ENCODE assay signal across 1 cellular context in the genomic region with DNA sequence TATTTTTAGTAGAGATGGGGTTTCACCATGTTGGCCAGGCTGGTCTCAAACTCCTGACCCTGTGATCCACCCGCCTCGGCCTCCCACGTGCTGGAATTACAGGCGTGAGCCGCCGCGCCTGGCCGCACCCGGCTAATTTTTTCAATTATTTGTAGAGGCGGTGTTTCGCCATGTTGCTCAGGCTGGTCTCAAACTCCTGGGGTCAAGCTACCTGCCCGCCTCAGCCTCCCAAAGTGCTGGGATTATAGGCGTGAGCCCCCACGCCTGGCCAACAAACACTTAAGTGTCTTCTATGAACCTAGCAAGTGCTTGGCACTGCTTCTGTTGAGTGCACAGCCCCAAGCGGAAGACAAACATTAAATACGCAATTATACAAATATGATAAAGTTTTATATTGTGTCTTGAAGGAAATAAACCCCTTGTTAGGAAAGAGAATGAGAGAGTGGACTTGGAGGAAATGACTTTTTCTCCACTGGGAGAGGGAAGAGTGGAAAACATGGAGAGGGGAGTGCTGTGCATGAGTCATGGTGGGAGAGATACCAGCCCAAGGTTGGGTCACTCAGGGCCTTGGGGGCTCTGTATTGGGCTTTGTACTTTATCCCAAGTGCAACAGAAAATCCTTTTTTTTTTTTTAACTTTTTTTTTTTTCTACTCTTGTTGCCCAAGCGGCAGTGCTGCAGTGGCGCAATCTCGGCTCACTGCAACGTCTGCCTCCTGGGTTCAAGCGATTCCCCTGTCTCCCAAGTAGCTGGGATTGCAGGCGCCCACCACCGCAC.
TF ChIP-seq lines count a peak whose summit lies in the region.

No MANE protein-coding gene starts in this region.

TF ChIP-seq in HepG2, 621 proteins besides CTCF, POLR2A, EP300 and RAD21 (continued from another document and continues in another):
- TF ChIP-seq ZBTB44 (CRISPR knock-in tag; IDR thresholded peaks at IDR 0.05) = no peak
- TF ChIP-seq HNRNPL (IDR thresholded peaks at IDR 0.05; ENCODE audit: low read depth, low read length) = no peak
- no peak for TF ChIP-seq ZNF569 (CRISPR knock-in tag; IDR thresholded peaks at IDR 0.05; ENCODE audit: borderline replicate concordance)
- peak; percentile 58; the same call in 1 of the 2 replicates for TF ChIP-seq THRA (CRISPR knock-in tag; IDR thresholded peaks at IDR 0.05; ENCODE audit: borderline replicate concordance)
- TF ChIP-seq ZNF501 (CRISPR knock-in tag; IDR thresholded peaks at IDR 0.05) = peak; percentile 8; the same call in 1 of the 2 replicates
- TF ChIP-seq ZNF564 (CRISPR knock-in tag; IDR thresholded peaks at IDR 0.05) = 0 out of 2 replicates have a peak, but pooled peaks have one; percentile 30
- no peak for TF ChIP-seq PRDM4 (CRISPR knock-in tag; IDR thresholded peaks at IDR 0.05; ENCODE audit: borderline replicate concordance)
- TF ChIP-seq, protein P1, sequence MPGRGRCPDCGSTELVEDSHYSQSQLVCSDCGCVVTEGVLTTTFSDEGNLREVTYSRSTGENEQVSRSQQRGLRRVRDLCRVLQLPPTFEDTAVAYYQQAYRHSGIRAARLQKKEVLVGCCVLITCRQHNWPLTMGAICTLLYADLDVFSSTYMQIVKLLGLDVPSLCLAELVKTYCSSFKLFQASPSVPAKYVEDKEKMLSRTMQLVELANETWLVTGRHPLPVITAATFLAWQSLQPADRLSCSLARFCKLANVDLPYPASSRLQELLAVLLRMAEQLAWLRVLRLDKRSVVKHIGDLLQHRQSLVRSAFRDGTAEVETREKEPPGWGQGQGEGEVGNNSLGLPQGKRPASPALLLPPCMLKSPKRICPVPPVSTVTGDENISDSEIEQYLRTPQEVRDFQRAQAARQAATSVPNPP (CRISPR knock-in tag; IDR thresholded peaks at IDR 0.05) = no peak
- no peak for TF ChIP-seq GPBP1L1 (CRISPR knock-in tag; IDR thresholded peaks at IDR 0.05)
- peak; percentile 81; the same call in 1 of the 2 replicates for TF ChIP-seq HNF4G (IDR thresholded peaks at IDR 0.05; ENCODE audit: borderline replicate concordance, low read depth, low read length)
- no peak for TF ChIP-seq HNF4G (CRISPR knock-in tag; IDR thresholded peaks at IDR 0.05; ENCODE audit: borderline replicate concordance, low read depth)
- TF ChIP-seq ZNF670 (CRISPR knock-in tag; IDR thresholded peaks at IDR 0.05; ENCODE audit: borderline replicate concordance) = 0 out of 2 replicates have a peak, but pooled peaks have one; percentile 11
- TF ChIP-seq TOE1 (CRISPR knock-in tag; IDR thresholded peaks at IDR 0.05) = no peak
- TF ChIP-seq MTF2 (CRISPR knock-in tag; IDR thresholded peaks at IDR 0.05; ENCODE audit: borderline replicate concordance) = no peak
- TF ChIP-seq KLF13 (CRISPR knock-in tag; IDR thresholded peaks at IDR 0.05) = no peak
- peak; percentile 14; the same call in 1 of the 2 replicates for TF ChIP-seq ARID5B (CRISPR knock-in tag; IDR thresholded peaks at IDR 0.05)
- TF ChIP-seq PRMT3 (CRISPR knock-in tag; IDR thresholded peaks at IDR 0.05; ENCODE audit: borderline replicate concordance, low read depth) = no peak
- no peak for TF ChIP-seq ZNF451 (CRISPR knock-in tag; IDR thresholded peaks at IDR 0.05)
- peak; percentile 72 for TF ChIP-seq ELF3 (CRISPR knock-in tag; IDR thresholded peaks at IDR 0.05)
- 0 out of 2 replicates have a peak, but pooled peaks have one; percentile 1 for TF ChIP-seq NCOA1 (CRISPR knock-in tag; IDR thresholded peaks at IDR 0.05)
- TF ChIP-seq SIX4 (CRISPR knock-in tag; IDR thresholded peaks at IDR 0.05) = no peak
- TF ChIP-seq TBX2 (CRISPR knock-in tag; IDR thresholded peaks at IDR 0.05; ENCODE audit: borderline replicate concordance) = peak; percentile 29; the same call in 1 of the 2 replicates
- no peak; the same call in 1 of the 2 replicates for TF ChIP-seq IRF9 (CRISPR knock-in tag; IDR thresholded peaks at IDR 0.05; ENCODE audit: borderline replicate concordance)
- TF ChIP-seq ZBTB38 (CRISPR knock-in tag; IDR thresholded peaks at IDR 0.05) = no peak
- TF ChIP-seq, protein P2, sequence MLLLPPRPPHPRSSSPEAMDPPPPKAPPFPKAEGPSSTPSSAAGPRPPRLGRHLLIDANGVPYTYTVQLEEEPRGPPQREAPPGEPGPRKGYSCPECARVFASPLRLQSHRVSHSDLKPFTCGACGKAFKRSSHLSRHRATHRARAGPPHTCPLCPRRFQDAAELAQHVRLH (CRISPR knock-in tag; IDR thresholded peaks at IDR 0.05; ENCODE audit: borderline replicate concordance, low read depth) = no peak
- TF ChIP-seq, protein P3, sequence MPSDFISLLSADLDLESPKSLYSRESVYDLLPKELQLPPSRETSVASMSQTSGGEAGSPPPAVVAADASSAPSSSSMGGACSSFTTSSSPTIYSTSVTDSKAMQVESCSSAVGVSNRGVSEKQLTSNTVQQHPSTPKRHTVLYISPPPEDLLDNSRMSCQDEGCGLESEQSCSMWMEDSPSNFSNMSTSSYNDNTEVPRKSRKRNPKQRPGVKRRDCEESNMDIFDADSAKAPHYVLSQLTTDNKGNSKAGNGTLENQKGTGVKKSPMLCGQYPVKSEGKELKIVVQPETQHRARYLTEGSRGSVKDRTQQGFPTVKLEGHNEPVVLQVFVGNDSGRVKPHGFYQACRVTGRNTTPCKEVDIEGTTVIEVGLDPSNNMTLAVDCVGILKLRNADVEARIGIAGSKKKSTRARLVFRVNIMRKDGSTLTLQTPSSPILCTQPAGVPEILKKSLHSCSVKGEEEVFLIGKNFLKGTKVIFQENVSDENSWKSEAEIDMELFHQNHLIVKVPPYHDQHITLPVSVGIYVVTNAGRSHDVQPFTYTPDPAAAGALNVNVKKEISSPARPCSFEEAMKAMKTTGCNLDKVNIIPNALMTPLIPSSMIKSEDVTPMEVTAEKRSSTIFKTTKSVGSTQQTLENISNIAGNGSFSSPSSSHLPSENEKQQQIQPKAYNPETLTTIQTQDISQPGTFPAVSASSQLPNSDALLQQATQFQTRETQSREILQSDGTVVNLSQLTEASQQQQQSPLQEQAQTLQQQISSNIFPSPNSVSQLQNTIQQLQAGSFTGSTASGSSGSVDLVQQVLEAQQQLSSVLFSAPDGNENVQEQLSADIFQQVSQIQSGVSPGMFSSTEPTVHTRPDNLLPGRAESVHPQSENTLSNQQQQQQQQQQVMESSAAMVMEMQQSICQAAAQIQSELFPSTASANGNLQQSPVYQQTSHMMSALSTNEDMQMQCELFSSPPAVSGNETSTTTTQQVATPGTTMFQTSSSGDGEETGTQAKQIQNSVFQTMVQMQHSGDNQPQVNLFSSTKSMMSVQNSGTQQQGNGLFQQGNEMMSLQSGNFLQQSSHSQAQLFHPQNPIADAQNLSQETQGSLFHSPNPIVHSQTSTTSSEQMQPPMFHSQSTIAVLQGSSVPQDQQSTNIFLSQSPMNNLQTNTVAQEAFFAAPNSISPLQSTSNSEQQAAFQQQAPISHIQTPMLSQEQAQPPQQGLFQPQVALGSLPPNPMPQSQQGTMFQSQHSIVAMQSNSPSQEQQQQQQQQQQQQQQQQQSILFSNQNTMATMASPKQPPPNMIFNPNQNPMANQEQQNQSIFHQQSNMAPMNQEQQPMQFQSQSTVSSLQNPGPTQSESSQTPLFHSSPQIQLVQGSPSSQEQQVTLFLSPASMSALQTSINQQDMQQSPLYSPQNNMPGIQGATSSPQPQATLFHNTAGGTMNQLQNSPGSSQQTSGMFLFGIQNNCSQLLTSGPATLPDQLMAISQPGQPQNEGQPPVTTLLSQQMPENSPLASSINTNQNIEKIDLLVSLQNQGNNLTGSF (CRISPR knock-in tag; IDR thresholded peaks at IDR 0.05) = no peak
- TF ChIP-seq ZFP37 (CRISPR knock-in tag; IDR thresholded peaks at IDR 0.05; ENCODE audit: borderline replicate concordance) = no peak
- no peak for TF ChIP-seq MIER2 (CRISPR knock-in tag; IDR thresholded peaks at IDR 0.05)
- 0 out of 4 replicates have a peak, but pooled peaks of 1 of the 2 experiments have one; percentile 13 for TF ChIP-seq NR2F1 (CRISPR knock-in tag; IDR thresholded peaks at IDR 0.05)
- TF ChIP-seq, protein P4, sequence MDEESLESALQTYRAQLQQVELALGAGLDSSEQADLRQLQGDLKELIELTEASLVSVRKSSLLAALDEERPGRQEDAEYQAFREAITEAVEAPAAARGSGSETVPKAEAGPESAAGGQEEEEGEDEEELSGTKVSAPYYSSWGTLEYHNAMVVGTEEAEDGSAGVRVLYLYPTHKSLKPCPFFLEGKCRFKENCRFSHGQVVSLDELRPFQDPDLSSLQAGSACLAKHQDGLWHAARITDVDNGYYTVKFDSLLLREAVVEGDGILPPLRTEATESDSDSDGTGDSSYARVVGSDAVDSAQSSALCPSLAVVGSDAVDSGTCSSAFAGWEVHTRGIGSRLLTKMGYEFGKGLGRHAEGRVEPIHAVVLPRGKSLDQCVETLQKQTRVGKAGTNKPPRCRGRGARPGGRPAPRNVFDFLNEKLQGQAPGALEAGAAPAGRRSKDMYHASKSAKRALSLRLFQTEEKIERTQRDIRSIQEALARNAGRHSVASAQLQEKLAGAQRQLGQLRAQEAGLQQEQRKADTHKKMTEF (CRISPR knock-in tag; IDR thresholded peaks at IDR 0.05) = no peak
- no peak for TF ChIP-seq ZNF251 (CRISPR knock-in tag; IDR thresholded peaks at IDR 0.05)
- no peak for TF ChIP-seq SUZ12 (IDR thresholded peaks at IDR 0.05; ENCODE audit: low read depth, low read length)
